ENCODE assay signal across 27 cellular contexts in the genomic region with DNA sequence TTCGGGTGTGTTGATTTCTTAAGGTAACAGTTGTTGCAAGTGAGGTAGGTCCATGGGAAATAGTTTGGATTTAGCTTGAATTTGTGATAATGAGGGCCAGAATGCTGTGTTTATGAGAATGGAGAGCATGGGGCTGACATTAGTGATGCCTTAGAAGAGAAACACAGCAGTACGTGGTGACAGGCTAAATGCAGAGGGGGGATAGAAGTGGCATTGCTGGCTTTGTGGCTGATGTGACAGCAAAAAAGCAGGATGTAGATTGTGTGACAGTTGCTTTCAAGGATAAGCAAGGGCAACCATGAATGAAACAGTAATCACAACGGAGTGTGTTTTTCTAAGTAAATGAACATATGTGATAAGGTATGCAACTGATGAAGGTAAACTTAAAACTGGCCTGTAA.
A peak's percentile ranks its signal among the peaks of the same experiment; 100 is the strongest.
DNase-seq lines count a peak whose midpoint lies in the region; ATAC-seq, FAIRE-seq and TF ChIP-seq lines count a peak whose summit lies in the region.
"Had no signal": no experiment of that assay in that cellular context is flagged by ENCODE, and none has a peak within 500 bp of the region (broad histone marks: within the 10 kb centered on the region; RNA-seq: fewer than 3 reads in every experiment).

No MANE protein-coding gene starts in this region.

- H2BK5ac ChIP-seq in H1 (ENCODE audit: low read depth, low read length), result no peak overlapping the region

- no peak overlapping the region for H2BK120ac ChIP-seq in H1 (replicated peaks; ENCODE audit: low read depth, low read length)

- H3K4me3 Mint-ChIP-seq in CD8-positive, alpha-beta T cell, result no peak overlapping the region
- H3K4me3 Mint-ChIP-seq: B cell; CD4-positive, alpha-beta T cell; CD8-positive, alpha-beta memory T cell had no signal

- 80% methylated on average over 3 of the region's 3 CpGs; no CpG with 5 or more reads in 1 of the 2 experiments for WGBS in H1 (ENCODE audit: extremely low coverage in 1 of 2, insufficient coverage in 1 of 2, insufficient read length in 1 of 2, insufficient replicate concordance in 2 of 2, low coverage in 1 of 2, low lambda C conversion rate in 2 of 2, missing lambda C conversion rate in 1 of 2), 2 experiments

- no peak overlapping the region for H4K5ac ChIP-seq in H1 (ENCODE audit: insufficient read length, low read depth, low read length)

- intact Hi-C loops in CD8-positive, alpha-beta T cell (cut with DNase I, micrococcal nuclease), result no loop called here

- no peak overlapping the region for H3K18ac ChIP-seq in H1 (ENCODE audit: extremely low read depth, low read length)

- TF ChIP-seq EP300 in H1 (IDR thresholded peaks at IDR 0.05; ENCODE audit: borderline replicate concordance in 1 of 2, low read depth in 2 of 2, low read length in 2 of 2) (no peak), neural cell (conservative IDR thresholded peaks at IDR 0.05; ENCODE audit: poor library complexity, severe bottlenecking) (peak; percentile 91)

- no peak for FAIRE-seq in H1 (lab: Jason Lieb, UNC)
- FAIRE-seq: A204.1, GM12878, GM12892, GM18507, GM19239 had no signal

- no peak overlapping the region for H2BK15ac ChIP-seq in H1 (ENCODE audit: low read length)

- H3K4me1 ChIP-seq in H1 (replicated peaks in 1 of 4; ENCODE audit: control insufficient read depth in 3 of 4, insufficient read depth in 4 of 4, low read length in 3 of 4), result no peaks in the 10 kb centered on the region
- no peaks in the 10 kb centered on the region for H3K4me1 ChIP-seq in CD8-positive, alpha-beta T cell (ENCODE audit: insufficient read depth, low read length)
- H3K4me1 ChIP-seq: BLaER1 treated with 17β-estradiol and CSF1 and Interleukin-3, amounts not matched to agents 10 nM and 100 nM had no signal

- H3K79me1 ChIP-seq in H1 (ENCODE audit: low read depth, low read length), result no peaks in the 10 kb centered on the region

- no peak overlapping the region for H2BK20ac ChIP-seq in H1 (ENCODE audit: low read length)

- H3K4me2 ChIP-seq in H1 (ENCODE audit: insufficient read depth in 1 of 2, low read depth in 2 of 2, low read length in 2 of 2) (no peak overlapping the region), neural cell (ENCODE audit: low read length) (no peak overlapping the region)

- H3K56ac ChIP-seq in H1 (replicated peaks; ENCODE audit: insufficient read length, low read depth, low read length), result no peak overlapping the region

- H3K9me3 ChIP-seq in H1 (ENCODE audit: insufficient read depth in 2 of 2, low read depth in 1 of 2, low read length in 1 of 2) (no peaks in the 10 kb centered on the region), neural cell (ENCODE audit: low read length) (no peaks in the 10 kb centered on the region)
- H3K9me3 ChIP-seq in CD8-positive, alpha-beta T cell (ENCODE audit: low read length), result no peaks in the 10 kb centered on the region
- H3K9me3 ChIP-seq: BLaER1 treated with 17β-estradiol and CSF1 and Interleukin-3, amounts not matched to agents 10 nM and 100 nM had no signal

- no peaks in the 10 kb centered on the region for H3K23me2 ChIP-seq in H1 (ENCODE audit: low read depth, low read length)

- no peaks in the 10 kb centered on the region for H3F3A ChIP-seq in neural cell (ENCODE audit: insufficient read depth, low read length, poor library complexity, severe bottlenecking)

- H3K23ac ChIP-seq in H1 (ENCODE audit: insufficient read length), result no peak overlapping the region

- H4K91ac ChIP-seq in H1 (replicated peaks; ENCODE audit: insufficient read length, low read length), result no peak overlapping the region

- H3K9ac ChIP-seq in H1 (replicated peaks in 1 of 4; ENCODE audit: extremely low read depth in 1 of 4, low read depth in 3 of 4, low read length in 3 of 4), result no peak overlapping the region
- H3K9ac ChIP-seq in neural cell (ENCODE audit: low read length), result no peak overlapping the region
- H3K9ac ChIP-seq: BLaER1 treated with 17β-estradiol and CSF1 and Interleukin-3, amounts not matched to agents 10 nM and 100 nM had no signal

- H3K4me3 ChIP-seq in H1 (ENCODE audit: extremely low read depth in 1 of 4, insufficient read depth in 2 of 4, low read depth in 3 of 4, low read length in 4 of 4) (no peak overlapping the region), neural cell (ENCODE audit: low read length) (no peak overlapping the region)
- H3K4me3 ChIP-seq in CD8-positive, alpha-beta T cell (ENCODE audit: low read depth, low read length), result no peak overlapping the region
- H3K4me3 ChIP-seq: BLaER1 treated with 17β-estradiol and CSF1 and Interleukin-3, amounts not matched to agents 10 nM and 100 nM; GM12878 had no signal

- H4K20me1 ChIP-seq in H1 (replicated peaks in 1 of 2; ENCODE audit: control insufficient read depth in 1 of 2, insufficient read depth in 2 of 2, low read length in 2 of 2) (no peaks in the 10 kb centered on the region), neural cell (ENCODE audit: insufficient read depth) (no peaks in the 10 kb centered on the region)
- H4K20me1 ChIP-seq: BLaER1 treated with 17β-estradiol and CSF1 and Interleukin-3, amounts not matched to agents 10 nM and 100 nM had no signal

- no peak overlapping the region for H3K4ac ChIP-seq in H1 (replicated peaks; ENCODE audit: insufficient read length, low read depth, low read length)

- POLR2A ChIA-PET in H1 (lab: Charles Lee; ENCODE audit: partially characterized antibody), result no interaction called here
- POLR2A ChIA-PET in CD8-positive, alpha-beta T cell (lab: Charles Lee), result no interaction called here

- ATAC-seq in CD8-positive, alpha-beta T cell, result no peak
- ATAC-seq in HG03139 (IDR thresholded peaks at IDR 0.05; ENCODE audit: unreplicated experiment), result no peak
- ATAC-seq in GM18858 (IDR thresholded peaks at IDR 0.05; ENCODE audit: unreplicated experiment), result no peak
- ATAC-seq: GM12878 had no signal

- no peaks in the 10 kb centered on the region for H3K27me3 Mint-ChIP-seq in CD8-positive, alpha-beta T cell (ENCODE audit: low read depth)
- H3K27me3 Mint-ChIP-seq: B cell; CD4-positive, alpha-beta T cell; CD8-positive, alpha-beta memory T cell had no signal

- DNase-seq in NCI-H82 (lab: John Stamatoyannopoulos, UW), result peak; percentile 42
- no peak for DNase-seq in H1 (ENCODE audit: low read depth in 1 of 2, low spot score in 2 of 2)
- no peak for DNase-seq in CD8-positive, alpha-beta T cell
- DNase-seq in substantia nigra (lab: John Stamatoyannopoulos, UW), result no peak
- DNase-seq: 8988T; AML-193; CD4-positive, alpha-beta T cell; CD8-positive, alpha-beta memory T cell; COR-L47; DMS 273 treated with DMSO at 0.1 percent for 48 hours; DMS153; DMS53; DMS79; DND-41; EL; GDM1 had no signal

- TF ChIP-seq CTCF in H1 (IDR thresholded peaks at IDR 0.05; ENCODE audit: control extremely low read depth in 1 of 3, insufficient read depth in 1 of 3, low read depth in 1 of 3, low read length in 3 of 3) (no peak), neural cell (IDR thresholded peaks at IDR 0.05; ENCODE audit: poor library complexity, severe bottlenecking) (no peak)
- TF ChIP-seq CTCF in CD8-positive, alpha-beta T cell (IDR thresholded peaks at IDR 0.05), result no peak

- 0 out of 2 replicates have a peak overlapping the region, but pooled peaks have one; percentile 30 for H2AFZ ChIP-seq in H1 (ENCODE audit: low read length)
- H2AFZ ChIP-seq in neural cell (ENCODE audit: low read depth, low read length), result no peak overlapping the region

- H3K27me3 ChIP-seq in H1 (replicated peaks in 1 of 4; ENCODE audit: control insufficient read depth in 3 of 4, extremely low read depth in 1 of 4, insufficient read depth in 3 of 4, low read length in 3 of 4) (no peaks in the 10 kb centered on the region), neural cell (ENCODE audit: insufficient read depth, low read depth, low read length) (no peaks in the 10 kb centered on the region)
- no peaks in the 10 kb centered on the region for H3K27me3 ChIP-seq in CD8-positive, alpha-beta T cell (ENCODE audit: insufficient read depth, low read length)
- H3K27me3 ChIP-seq: BLaER1 treated with 17β-estradiol and CSF1 and Interleukin-3, amounts not matched to agents 10 nM and 100 nM had no signal

- H3K36me3 ChIP-seq in H1 (ENCODE audit: control insufficient read depth in 2 of 4, insufficient read depth in 4 of 4, low read length in 3 of 4) (no peaks in the 10 kb centered on the region), neural cell (ENCODE audit: insufficient read depth, low read length) (no peaks in the 10 kb centered on the region)
- H3K36me3 ChIP-seq in CD8-positive, alpha-beta T cell (ENCODE audit: insufficient read depth, low read length), result no peaks in the 10 kb centered on the region
- H3K36me3 ChIP-seq: BLaER1 treated with 17β-estradiol and CSF1 and Interleukin-3, amounts not matched to agents 10 nM and 100 nM had no signal

- TF ChIP-seq RAD21 in H1 (IDR thresholded peaks at IDR 0.05 in 1 of 2, conservative IDR thresholded peaks at IDR 0.05 in 1 of 2; ENCODE audit: low read depth in 2 of 2, low read length in 2 of 2), result no peak
- TF ChIP-seq RAD21 in neural cell (conservative IDR thresholded peaks at IDR 0.05), result no peak

- no peaks in the 10 kb centered on the region for H3K9me2 ChIP-seq in neural cell (ENCODE audit: insufficient read depth, low read length)

- no peak overlapping the region for H3K27ac Mint-ChIP-seq in CD8-positive, alpha-beta T cell
- H3K27ac Mint-ChIP-seq: B cell; CD4-positive, alpha-beta T cell; CD8-positive, alpha-beta memory T cell had no signal

- H3K36me3 Mint-ChIP-seq in CD8-positive, alpha-beta T cell, result no peaks in the 10 kb centered on the region
- H3K36me3 Mint-ChIP-seq: CD8-positive, alpha-beta memory T cell had no signal

- no peaks in the 10 kb centered on the region for H3K4me1 Mint-ChIP-seq in CD8-positive, alpha-beta T cell (ENCODE audit: low read depth)
- H3K4me1 Mint-ChIP-seq: B cell; CD8-positive, alpha-beta memory T cell had no signal

- no peak overlapping the region for H4K8ac ChIP-seq in H1 (ENCODE audit: extremely low read depth, insufficient read depth, low read length)

- CTCF ChIA-PET in H1 (lab: Charles Lee; ENCODE audit: partially characterized antibody), result no interaction called here
- CTCF ChIA-PET in CD8-positive, alpha-beta T cell (lab: Charles Lee), result no interaction called here

- H3K27ac ChIP-seq in H1 (ENCODE audit: low read depth, low read length), result no peak overlapping the region
- no peak overlapping the region for H3K27ac ChIP-seq in neural cell (ENCODE audit: low read length)
- no peak overlapping the region for H3K27ac ChIP-seq in CD8-positive, alpha-beta T cell (ENCODE audit: low read depth, low read length)
- H3K27ac ChIP-seq in substantia nigra (ENCODE audit: low read depth, low read length, poor library complexity, severe bottlenecking), result no peak overlapping the region
- H3K27ac ChIP-seq: BLaER1 treated with 17β-estradiol and CSF1 and Interleukin-3, amounts not matched to agents 10 nM and 100 nM; C4-2B had no signal

- H3K14ac ChIP-seq in H1 (ENCODE audit: insufficient read length), result no peak overlapping the region

- no peak overlapping the region for H2BK12ac ChIP-seq in H1 (ENCODE audit: low read depth, low read length)

- H2AK5ac ChIP-seq in H1 (ENCODE audit: low read depth, low read length), result no peak overlapping the region

- H3K79me2 ChIP-seq in H1 (ENCODE audit: control insufficient read depth in 1 of 2, insufficient read depth in 2 of 2, low read length in 2 of 2), result no peaks in the 10 kb centered on the region
- no peaks in the 10 kb centered on the region for H3K79me2 ChIP-seq in neural cell (replicated peaks; ENCODE audit: insufficient read depth, low read length)

- H3K9me3 Mint-ChIP-seq in CD8-positive, alpha-beta T cell, result peaks cover 3% of the 10 kb centered on the region
- H3K9me3 Mint-ChIP-seq: CD8-positive, alpha-beta memory T cell had no signal

- no peak for TF ChIP-seq POLR2A in H1 (IDR thresholded peaks at IDR 0.05; ENCODE audit: control extremely low read depth in 1 of 2, low read depth in 2 of 2, low read length in 2 of 2)
